In the genomic region with DNA sequence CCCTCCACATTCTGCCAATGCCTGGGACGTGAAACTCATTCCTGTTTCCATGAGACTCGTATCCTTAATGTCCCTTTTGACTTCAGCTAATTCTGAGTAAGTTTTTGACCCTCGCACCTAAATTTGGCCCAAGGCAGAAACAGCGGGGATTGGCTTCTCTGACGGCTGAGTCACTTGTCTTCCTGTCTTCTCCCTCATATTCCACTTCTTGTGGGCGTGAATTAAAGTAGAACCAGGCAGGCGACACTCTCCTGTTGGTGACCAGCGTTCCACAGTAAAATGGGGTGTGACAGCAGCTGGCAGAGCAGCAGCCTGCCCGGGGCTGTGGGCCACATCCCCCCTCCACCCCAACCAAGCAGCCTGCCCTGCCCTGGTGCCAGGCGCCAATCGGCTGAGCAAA, we compare ENCODE assay signal across 28 cellular contexts. TPM values are rescaled to one million over a fixed set of nuclear protein-coding genes. Genes with fewer than 3 reads are reported as not detected.
A peak's percentile ranks its signal among the peaks of the same experiment; 100 is the strongest.
DNase-seq lines count a peak whose midpoint lies in the region; ATAC-seq, FAIRE-seq and TF ChIP-seq lines count a peak whose summit lies in the region.
"Had no signal": no experiment of that assay in that cellular context is flagged by ENCODE, and none has a peak within 500 bp of the region (broad histone marks: within the 10 kb centered on the region; RNA-seq: fewer than 3 reads in every experiment).

No MANE protein-coding gene starts in this region.

- no peak overlapping the region for H4K5ac ChIP-seq in H1 (ENCODE audit: insufficient read length, low read depth, low read length)

- POLR2A ChIA-PET in SK-N-SH (lab: Yijun Ruan, JAX) (no interaction called here), H1 (lab: Charles Lee; ENCODE audit: partially characterized antibody) (no interaction called here)

- H4K91ac ChIP-seq in H1 (replicated peaks; ENCODE audit: insufficient read length, low read length): peak overlapping the region; percentile 17
- H4K91ac ChIP-seq in neuronal stem cell (ENCODE audit: low read depth, low read length, poor library complexity): no peak overlapping the region

- no peak overlapping the region for H2BK12ac ChIP-seq in H1 (ENCODE audit: low read depth, low read length)
- no peak overlapping the region for H2BK12ac ChIP-seq in neuronal stem cell (ENCODE audit: low read length)

- no peak overlapping the region for H3K27ac ChIP-seq in SK-N-SH (ENCODE audit: low read depth in 2 of 2, low read length in 1 of 2)
- H3K27ac ChIP-seq in Karpas-422 (ENCODE audit: low read length): no peak overlapping the region
- H3K27ac ChIP-seq in H1 (ENCODE audit: low read depth, low read length): no peak overlapping the region
- H3K27ac ChIP-seq in neuronal stem cell (replicated peaks; ENCODE audit: low read length): no peak overlapping the region
- H3K27ac ChIP-seq in upper lobe of right lung: no peak overlapping the region
- H3K27ac ChIP-seq: 22Rv1; BLaER1 treated with 17β-estradiol and CSF1 and Interleukin-3, amounts not matched to agents 10 nM and 100 nM; PC-9; RWPE1 had no signal

- no peak for FAIRE-seq in H1 (lab: Jason Lieb, UNC)
- FAIRE-seq: G401.6, GM12892, GM18507, H54 had no signal

- H3K9me3 ChIP-seq in SK-N-SH: no peaks in the 10 kb centered on the region
- H3K9me3 ChIP-seq in Karpas-422 (ENCODE audit: low read length): no peaks in the 10 kb centered on the region
- no peaks in the 10 kb centered on the region for H3K9me3 ChIP-seq in H1 (ENCODE audit: insufficient read depth in 2 of 2, low read depth in 1 of 2, low read length in 1 of 2)
- no peaks in the 10 kb centered on the region for H3K9me3 ChIP-seq in neuronal stem cell (replicated peaks in 1 of 2; ENCODE audit: control insufficient read depth in 2 of 2, insufficient read depth in 1 of 2, low read depth in 1 of 2, low read length in 2 of 2)
- H3K9me3 ChIP-seq in upper lobe of right lung: no peaks in the 10 kb centered on the region
- H3K9me3 ChIP-seq: MG63 had no signal

- no peak for TF ChIP-seq CTCF in SK-N-SH (IDR thresholded peaks at IDR 0.05)
- no peak for TF ChIP-seq CTCF in H1 (IDR thresholded peaks at IDR 0.05; ENCODE audit: control extremely low read depth in 1 of 3, insufficient read depth in 1 of 3, low read depth in 1 of 3, low read length in 3 of 3)
- no peak for TF ChIP-seq CTCF in upper lobe of right lung (IDR thresholded peaks at IDR 0.05)

- H3F3A ChIP-seq in SK-N-SH (replicated peaks; ENCODE audit: insufficient read depth): no peaks in the 10 kb centered on the region

- H3K18ac ChIP-seq in H1 (ENCODE audit: extremely low read depth, low read length): no peak overlapping the region
- no peak overlapping the region for H3K18ac ChIP-seq in neuronal stem cell (ENCODE audit: low read length)

- H3K4me3 ChIP-seq in SK-N-SH (ENCODE audit: low read depth in 2 of 2, low read length in 1 of 2) (no peak overlapping the region), Karpas-422 (ENCODE audit: low read length) (no peak overlapping the region), H1 (ENCODE audit: extremely low read depth in 1 of 4, insufficient read depth in 2 of 4, low read depth in 3 of 4, low read length in 4 of 4) (no peak overlapping the region), neuronal stem cell (ENCODE audit: low read length in 2 of 2) (no peak overlapping the region), upper lobe of right lung (no peak overlapping the region)
- H3K4me3 ChIP-seq: BLaER1 treated with 17β-estradiol and CSF1 and Interleukin-3, amounts not matched to agents 10 nM and 100 nM; MG63; PC-9 had no signal

- ATAC-seq in SK-N-SH treated with all-trans-retinoic acid at 6 μM for 48 hours (no peak), upper lobe of right lung (no peak), GM18867 (IDR thresholded peaks at IDR 0.05; ENCODE audit: unreplicated experiment) (no peak)
- ATAC-seq: CD8-positive, alpha-beta T cell had no signal

- H3K56ac ChIP-seq in H1 (replicated peaks; ENCODE audit: insufficient read length, low read depth, low read length): no peak overlapping the region

- H2AFZ ChIP-seq in SK-N-SH (ENCODE audit: low read depth) (no peak overlapping the region), Karpas-422 (ENCODE audit: low read length) (no peak overlapping the region), H1 (ENCODE audit: low read length) (no peak overlapping the region), neuronal stem cell (ENCODE audit: low read length) (no peak overlapping the region)
- H2AFZ ChIP-seq: PC-9 had no signal

- WGBS in SK-N-SH (ENCODE audit: low lambda C conversion rate): 76% methylated on average over 11 of the region's 11 CpGs
- WGBS in H1 (ENCODE audit: extremely low coverage in 1 of 2, insufficient coverage in 1 of 2, insufficient read length in 1 of 2, insufficient replicate concordance in 2 of 2, low coverage in 1 of 2, low lambda C conversion rate in 2 of 2, missing lambda C conversion rate in 1 of 2), 2 experiments: 79% methylated on average over 11 of the region's 11 CpGs; no CpG with 5 or more reads in 1 of the 2 experiments
- WGBS in neuronal stem cell (ENCODE audit: extremely low coverage in 2 of 2, insufficient read length in 2 of 2, insufficient replicate concordance in 1 of 2), 2 donors: no CpG with 5 or more reads among the region's 11 CpGs

- no peak overlapping the region for H3K9ac ChIP-seq in SK-N-SH
- no peak overlapping the region for H3K9ac ChIP-seq in Karpas-422 (ENCODE audit: low read length)
- H3K9ac ChIP-seq in H1 (replicated peaks in 1 of 4; ENCODE audit: extremely low read depth in 1 of 4, low read depth in 3 of 4, low read length in 3 of 4): no peak overlapping the region
- no peak overlapping the region for H3K9ac ChIP-seq in neuronal stem cell (ENCODE audit: low read depth, low read length, poor library complexity)
- H3K9ac ChIP-seq: BLaER1 treated with 17β-estradiol and CSF1 and Interleukin-3, amounts not matched to agents 10 nM and 100 nM had no signal

- no peaks in the 10 kb centered on the region for H3K9me2 ChIP-seq in SK-N-SH
- no peaks in the 10 kb centered on the region for H3K9me2 ChIP-seq in Karpas-422 (replicated peaks; ENCODE audit: insufficient read depth, low read length)

- H2BK15ac ChIP-seq in H1 (ENCODE audit: low read length) (no peak overlapping the region), neuronal stem cell (ENCODE audit: low read length) (no peak overlapping the region)

- H4K8ac ChIP-seq in H1 (ENCODE audit: extremely low read depth, insufficient read depth, low read length) (no peak overlapping the region; the same call in 1 of the 2 replicates), neuronal stem cell (ENCODE audit: low read depth, low read length) (peak overlapping the region; percentile 52)

- peak; percentile 32 for DNase-seq in SK-N-SH
- no peak for DNase-seq in Karpas-422
- DNase-seq in H1 (ENCODE audit: low read depth in 1 of 2, low spot score in 2 of 2): peak in 1 of 2 experiments; percentile 24
- no peak for DNase-seq in neuronal stem cell (ENCODE audit: low spot score)
- DNase-seq in upper lobe of right lung: no peak
- no peak for DNase-seq in germinal center (ENCODE audit: low spot score)
- DNase-seq: ACHN; CD8-positive, alpha-beta T cell; DND-41; Kasumi-1; MG63; NCI-H1048; NCI-H1436; NCI-H1930; NCI-H2227 treated with DMSO at 0.1 percent for 48 hours; NCI-H510A treated with DMSO at 0.1 percent for 48 hours; NCI-H748 treated with DMSO at 0.1 percent for 48 hours; PC-9; SHP77 treated with DMSO at 0.1 percent for 48 hours had no signal

- TF ChIP-seq RAD21 in SK-N-SH (IDR thresholded peaks at IDR 0.05; ENCODE audit: low read length) (no peak), H1 (IDR thresholded peaks at IDR 0.05 in 1 of 2, conservative IDR thresholded peaks at IDR 0.05 in 1 of 2; ENCODE audit: low read depth in 2 of 2, low read length in 2 of 2) (no peak)

- H2BK120ac ChIP-seq in H1 (replicated peaks; ENCODE audit: low read depth, low read length) (no peak overlapping the region), neuronal stem cell (ENCODE audit: low read depth, low read length) (no peak overlapping the region)

- H2AK5ac ChIP-seq in H1 (ENCODE audit: low read depth, low read length) (no peak overlapping the region), neuronal stem cell (ENCODE audit: low read depth, low read length) (no peak overlapping the region)

- H3K79me2 ChIP-seq in SK-N-SH (ENCODE audit: insufficient read depth): no peaks in the 10 kb centered on the region
- H3K79me2 ChIP-seq in Karpas-422 (ENCODE audit: low read length): no peaks in the 10 kb centered on the region
- H3K79me2 ChIP-seq in H1 (ENCODE audit: control insufficient read depth in 1 of 2, insufficient read depth in 2 of 2, low read length in 2 of 2): no peaks in the 10 kb centered on the region

- H3K14ac ChIP-seq in H1 (ENCODE audit: insufficient read length) (no peak overlapping the region), neuronal stem cell (ENCODE audit: low read length) (no peak overlapping the region)

- H3K27me3 ChIP-seq in SK-N-SH (ENCODE audit: insufficient read depth) (peaks cover 1% of the 10 kb centered on the region; the same call in 1 of the 2 replicates), Karpas-422 (ENCODE audit: low read length) (no peaks in the 10 kb centered on the region), H1 (replicated peaks in 1 of 4; ENCODE audit: control insufficient read depth in 3 of 4, extremely low read depth in 1 of 4, insufficient read depth in 3 of 4, low read length in 3 of 4) (no peaks in the 10 kb centered on the region; a peak in 1 of 7 replicates), neuronal stem cell (ENCODE audit: control insufficient read depth in 3 of 3, insufficient read depth in 3 of 3, low read depth in 1 of 3, low read length in 3 of 3) (no peaks in the 10 kb centered on the region), upper lobe of right lung (no peaks in the 10 kb centered on the region)
- H3K27me3 ChIP-seq: BLaER1 treated with 17β-estradiol and CSF1 and Interleukin-3, amounts not matched to agents 10 nM and 100 nM; MG63 had no signal

- no peak for TF ChIP-seq POLR2A in H1 (IDR thresholded peaks at IDR 0.05; ENCODE audit: control extremely low read depth in 1 of 2, low read depth in 2 of 2, low read length in 2 of 2)

- H2BK20ac ChIP-seq in H1 (ENCODE audit: low read length): no peak overlapping the region

- CTCF ChIA-PET in SK-N-SH (lab: Yijun Ruan, JAX): no interaction called here
- CTCF ChIA-PET in H1 (lab: Charles Lee; ENCODE audit: partially characterized antibody): interaction anchor here (0.8 to 1.2 kb wide), 4 partner anchors 11 to 522 kb away, joined by 3 to 4 read pairs (median 3); no protein-coding TSS in a partner anchor

- H3K23ac ChIP-seq in H1 (ENCODE audit: insufficient read length): no peak overlapping the region
- peak overlapping the region; percentile 13 for H3K23ac ChIP-seq in neuronal stem cell (ENCODE audit: low read depth, low read length, poor library complexity)

- H3K4ac ChIP-seq in H1 (replicated peaks; ENCODE audit: insufficient read length, low read depth, low read length) (no peak overlapping the region), neuronal stem cell (ENCODE audit: low read length) (no peak overlapping the region)

- no peaks in the 10 kb centered on the region for H3K36me3 ChIP-seq in SK-N-SH (replicated peaks in 1 of 2; ENCODE audit: control insufficient read depth in 1 of 2, insufficient read depth in 2 of 2, low read length in 1 of 2)
- no peaks in the 10 kb centered on the region for H3K36me3 ChIP-seq in Karpas-422 (ENCODE audit: insufficient read depth, low read length)
- H3K36me3 ChIP-seq in H1 (ENCODE audit: control insufficient read depth in 2 of 4, insufficient read depth in 4 of 4, low read length in 3 of 4): no peaks in the 10 kb centered on the region
- no peaks in the 10 kb centered on the region for H3K36me3 ChIP-seq in neuronal stem cell (replicated peaks in 1 of 2; ENCODE audit: control insufficient read depth in 2 of 2, insufficient read depth in 2 of 2, low read length in 2 of 2)
- no peaks in the 10 kb centered on the region for H3K36me3 ChIP-seq in upper lobe of right lung
- H3K36me3 ChIP-seq: MG63 had no signal

- no peak overlapping the region for H3K4me2 ChIP-seq in SK-N-SH
- peak overlapping the region; percentile 37 for H3K4me2 ChIP-seq in Karpas-422 (ENCODE audit: low read depth, low read length, poor library complexity, severe bottlenecking)
- no peak overlapping the region for H3K4me2 ChIP-seq in H1 (ENCODE audit: insufficient read depth in 1 of 2, low read depth in 2 of 2, low read length in 2 of 2)
- H3K4me2 ChIP-seq in neuronal stem cell (ENCODE audit: insufficient read depth, low read length, poor library complexity, severe bottlenecking): no peak overlapping the region
- H3K4me2 ChIP-seq: PC-9 had no signal

- H3K23me2 ChIP-seq in H1 (ENCODE audit: low read depth, low read length): no peaks in the 10 kb centered on the region

- no peaks in the 10 kb centered on the region; a peak in 1 of 4 replicates for H3K4me1 ChIP-seq in SK-N-SH (ENCODE audit: control insufficient read depth in 1 of 2, insufficient read depth in 2 of 2, low read depth in 1 of 2, low read length in 1 of 2)
- peaks cover 48% of the 10 kb centered on the region for H3K4me1 ChIP-seq in Karpas-422 (ENCODE audit: low read length)
- 0 out of 7 replicates have a peak, but pooled peaks cover 0 to 2% (median 0%) of the 10 kb centered on the region in 4 experiments for H3K4me1 ChIP-seq in H1 (replicated peaks in 1 of 4; ENCODE audit: control insufficient read depth in 3 of 4, insufficient read depth in 4 of 4, low read length in 3 of 4)
- H3K4me1 ChIP-seq in neuronal stem cell (ENCODE audit: control insufficient read depth in 2 of 2, insufficient read depth in 1 of 2, low read depth in 1 of 2, low read length in 2 of 2): no peaks in the 10 kb centered on the region
- H3K4me1 ChIP-seq in upper lobe of right lung: no peaks in the 10 kb centered on the region

- H2BK5ac ChIP-seq in H1 (ENCODE audit: low read depth, low read length) (no peak overlapping the region), neuronal stem cell (ENCODE audit: low read length) (no peak overlapping the region)

- intact Hi-C loops in upper lobe of right lung (cut with DNase I): no loop called here

- H3K79me1 ChIP-seq in H1 (ENCODE audit: low read depth, low read length) (no peaks in the 10 kb centered on the region), neuronal stem cell (ENCODE audit: low read depth, low read length) (no peaks in the 10 kb centered on the region)

- no peak for TF ChIP-seq EP300 in SK-N-SH (IDR thresholded peaks at IDR 0.05; ENCODE audit: borderline replicate concordance in 1 of 2, low read depth in 1 of 2, low read length in 1 of 2)
- no peak for TF ChIP-seq EP300 in H1 (IDR thresholded peaks at IDR 0.05; ENCODE audit: borderline replicate concordance in 1 of 2, low read depth in 2 of 2, low read length in 2 of 2)

- H4K20me1 ChIP-seq in SK-N-SH (ENCODE audit: insufficient read depth) (no peaks in the 10 kb centered on the region), Karpas-422 (ENCODE audit: insufficient read depth, low read depth, low read length) (no peaks in the 10 kb centered on the region; the same call in 1 of the 2 replicates), H1 (replicated peaks in 1 of 2; ENCODE audit: control insufficient read depth in 1 of 2, insufficient read depth in 2 of 2, low read length in 2 of 2) (no peaks in the 10 kb centered on the region)
- H4K20me1 ChIP-seq: BLaER1 treated with 17β-estradiol and CSF1 and Interleukin-3, amounts not matched to agents 10 nM and 100 nM had no signal

RNA-seq across cellular contexts. Expression of gene TTC32, which starts 15.5 kb away (rescaled TPM):
- 9.1 and 11.9 TPM in 2 replicates for polyA plus RNA-seq in SK-N-SH (2012; rRNA removed)
- 6.6 and 7.2 TPM in 2 replicates for polyA plus RNA-seq in SK-N-SH (2012; cell fraction: cytosol; rRNA removed)
- polyA plus RNA-seq in SK-N-SH (2012; cell fraction: nucleus; rRNA removed): 25.0 and 30.7 TPM in 2 replicates
- total RNA-seq in Karpas-422 (2014; rRNA removed; shearing (Covaris generic); ENCODE audit: low replicate concordance): 16.8 and 17.9 TPM in 2 replicates
- total RNA-seq in H1 (2021; fragmentation: NEBNext Ultra II Directional; extraction: Animal tissue kit (Norgen Biotek cat#: 25700)): 6.7 and 8.7 TPM in 2 replicates
- polyA plus RNA-seq in H1 (2011; rRNA removed): 5.8 and 6.8 TPM in 2 replicates
- 11.5 TPM for polyA plus RNA-seq in H1 (2011; cell fraction: cytosol; rRNA removed)
- 6.4 TPM for polyA plus RNA-seq in H1 (2011; cell fraction: nucleus; rRNA removed)
- polyA plus RNA-seq in H1 (2012, experiment 1 of 2): 5.5 to 6.4 TPM (median 5.9 TPM) in 4 replicates
- polyA plus RNA-seq in H1 (2012, experiment 2 of 2): 3.1 TPM
- polyA plus RNA-seq in H1 (2013, experiment 1 of 2): 12.4 TPM
- polyA plus RNA-seq in H1 (2013, experiment 2 of 2): 12.3 TPM
- 2.4 and 3.2 TPM in 2 replicates for polyA minus RNA-seq in H1 (2011; rRNA and poly(A)+ RNA removed)
- polyA minus RNA-seq in H1 (2011; cell fraction: cytosol; rRNA and poly(A)+ RNA removed): 2.1 TPM
- polyA minus RNA-seq in H1 (2011; cell fraction: nucleus; rRNA and poly(A)+ RNA removed): 17.7 TPM
- polyA plus RNA-seq in neuronal stem cell (2013, experiment 1 of 2): 41.4 TPM
- polyA plus RNA-seq in neuronal stem cell (2013, experiment 2 of 2): 42.4 TPM
- total RNA-seq in upper lobe of right lung: 12.4 TPM
